In the genomic region with DNA sequence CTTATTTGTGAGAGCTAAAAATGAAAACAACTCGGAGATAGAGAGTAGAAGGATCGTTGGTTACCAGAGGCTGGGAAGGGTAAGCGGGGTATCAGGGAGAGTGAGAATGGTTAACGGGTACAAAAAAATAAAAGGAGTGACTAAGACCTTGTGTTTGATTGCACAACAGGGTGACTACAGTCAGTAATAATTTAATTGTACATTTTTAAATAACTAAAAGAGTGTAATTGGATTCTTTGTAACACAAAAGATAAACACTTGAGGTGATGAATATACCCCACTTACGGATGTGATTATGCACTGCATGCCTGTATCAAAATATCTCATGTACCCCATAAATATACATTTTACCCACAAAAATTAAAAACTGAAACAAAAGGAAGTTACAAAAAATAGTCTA, we compare ENCODE assay signal across 2 cellular contexts.
TF ChIP-seq lines count a peak whose summit lies in the region.

No MANE protein-coding gene starts in this region.

TF ChIP-seq in IMR-90, 13 proteins besides CTCF, POLR2A, EP300 and RAD21:
- TF ChIP-seq CEBPB (IDR thresholded peaks at IDR 0.05; ENCODE audit: low read depth, low read length): peak; percentile 87
- no peak for TF ChIP-seq NFE2L2 (IDR thresholded peaks at IDR 0.05; ENCODE audit: low read depth, low read length)

TF ChIP-seq in GM23338, 12 proteins besides CTCF, POLR2A, EP300 and RAD21:
- no peak for TF ChIP-seq NANOG (IDR thresholded peaks at IDR 0.05; ENCODE audit: borderline replicate concordance)
- TF ChIP-seq, protein P1, sequence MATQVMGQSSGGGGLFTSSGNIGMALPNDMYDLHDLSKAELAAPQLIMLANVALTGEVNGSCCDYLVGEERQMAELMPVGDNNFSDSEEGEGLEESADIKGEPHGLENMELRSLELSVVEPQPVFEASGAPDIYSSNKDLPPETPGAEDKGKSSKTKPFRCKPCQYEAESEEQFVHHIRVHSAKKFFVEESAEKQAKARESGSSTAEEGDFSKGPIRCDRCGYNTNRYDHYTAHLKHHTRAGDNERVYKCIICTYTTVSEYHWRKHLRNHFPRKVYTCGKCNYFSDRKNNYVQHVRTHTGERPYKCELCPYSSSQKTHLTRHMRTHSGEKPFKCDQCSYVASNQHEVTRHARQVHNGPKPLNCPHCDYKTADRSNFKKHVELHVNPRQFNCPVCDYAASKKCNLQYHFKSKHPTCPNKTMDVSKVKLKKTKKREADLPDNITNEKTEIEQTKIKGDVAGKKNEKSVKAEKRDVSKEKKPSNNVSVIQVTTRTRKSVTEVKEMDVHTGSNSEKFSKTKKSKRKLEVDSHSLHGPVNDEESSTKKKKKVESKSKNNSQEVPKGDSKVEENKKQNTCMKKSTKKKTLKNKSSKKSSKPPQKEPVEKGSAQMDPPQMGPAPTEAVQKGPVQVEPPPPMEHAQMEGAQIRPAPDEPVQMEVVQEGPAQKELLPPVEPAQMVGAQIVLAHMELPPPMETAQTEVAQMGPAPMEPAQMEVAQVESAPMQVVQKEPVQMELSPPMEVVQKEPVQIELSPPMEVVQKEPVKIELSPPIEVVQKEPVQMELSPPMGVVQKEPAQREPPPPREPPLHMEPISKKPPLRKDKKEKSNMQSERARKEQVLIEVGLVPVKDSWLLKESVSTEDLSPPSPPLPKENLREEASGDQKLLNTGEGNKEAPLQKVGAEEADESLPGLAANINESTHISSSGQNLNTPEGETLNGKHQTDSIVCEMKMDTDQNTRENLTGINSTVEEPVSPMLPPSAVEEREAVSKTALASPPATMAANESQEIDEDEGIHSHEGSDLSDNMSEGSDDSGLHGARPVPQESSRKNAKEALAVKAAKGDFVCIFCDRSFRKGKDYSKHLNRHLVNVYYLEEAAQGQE (IDR thresholded peaks at IDR 0.05; ENCODE audit: unreplicated experiment): no peak
- TF ChIP-seq POLR2AphosphoS5 (IDR thresholded peaks at IDR 0.05; ENCODE audit: low read depth): no peak
- TF ChIP-seq CREB1 (CRISPR knock-in tag; IDR thresholded peaks at IDR 0.05; ENCODE audit: low read depth): no peak
- TF ChIP-seq, protein P2, sequence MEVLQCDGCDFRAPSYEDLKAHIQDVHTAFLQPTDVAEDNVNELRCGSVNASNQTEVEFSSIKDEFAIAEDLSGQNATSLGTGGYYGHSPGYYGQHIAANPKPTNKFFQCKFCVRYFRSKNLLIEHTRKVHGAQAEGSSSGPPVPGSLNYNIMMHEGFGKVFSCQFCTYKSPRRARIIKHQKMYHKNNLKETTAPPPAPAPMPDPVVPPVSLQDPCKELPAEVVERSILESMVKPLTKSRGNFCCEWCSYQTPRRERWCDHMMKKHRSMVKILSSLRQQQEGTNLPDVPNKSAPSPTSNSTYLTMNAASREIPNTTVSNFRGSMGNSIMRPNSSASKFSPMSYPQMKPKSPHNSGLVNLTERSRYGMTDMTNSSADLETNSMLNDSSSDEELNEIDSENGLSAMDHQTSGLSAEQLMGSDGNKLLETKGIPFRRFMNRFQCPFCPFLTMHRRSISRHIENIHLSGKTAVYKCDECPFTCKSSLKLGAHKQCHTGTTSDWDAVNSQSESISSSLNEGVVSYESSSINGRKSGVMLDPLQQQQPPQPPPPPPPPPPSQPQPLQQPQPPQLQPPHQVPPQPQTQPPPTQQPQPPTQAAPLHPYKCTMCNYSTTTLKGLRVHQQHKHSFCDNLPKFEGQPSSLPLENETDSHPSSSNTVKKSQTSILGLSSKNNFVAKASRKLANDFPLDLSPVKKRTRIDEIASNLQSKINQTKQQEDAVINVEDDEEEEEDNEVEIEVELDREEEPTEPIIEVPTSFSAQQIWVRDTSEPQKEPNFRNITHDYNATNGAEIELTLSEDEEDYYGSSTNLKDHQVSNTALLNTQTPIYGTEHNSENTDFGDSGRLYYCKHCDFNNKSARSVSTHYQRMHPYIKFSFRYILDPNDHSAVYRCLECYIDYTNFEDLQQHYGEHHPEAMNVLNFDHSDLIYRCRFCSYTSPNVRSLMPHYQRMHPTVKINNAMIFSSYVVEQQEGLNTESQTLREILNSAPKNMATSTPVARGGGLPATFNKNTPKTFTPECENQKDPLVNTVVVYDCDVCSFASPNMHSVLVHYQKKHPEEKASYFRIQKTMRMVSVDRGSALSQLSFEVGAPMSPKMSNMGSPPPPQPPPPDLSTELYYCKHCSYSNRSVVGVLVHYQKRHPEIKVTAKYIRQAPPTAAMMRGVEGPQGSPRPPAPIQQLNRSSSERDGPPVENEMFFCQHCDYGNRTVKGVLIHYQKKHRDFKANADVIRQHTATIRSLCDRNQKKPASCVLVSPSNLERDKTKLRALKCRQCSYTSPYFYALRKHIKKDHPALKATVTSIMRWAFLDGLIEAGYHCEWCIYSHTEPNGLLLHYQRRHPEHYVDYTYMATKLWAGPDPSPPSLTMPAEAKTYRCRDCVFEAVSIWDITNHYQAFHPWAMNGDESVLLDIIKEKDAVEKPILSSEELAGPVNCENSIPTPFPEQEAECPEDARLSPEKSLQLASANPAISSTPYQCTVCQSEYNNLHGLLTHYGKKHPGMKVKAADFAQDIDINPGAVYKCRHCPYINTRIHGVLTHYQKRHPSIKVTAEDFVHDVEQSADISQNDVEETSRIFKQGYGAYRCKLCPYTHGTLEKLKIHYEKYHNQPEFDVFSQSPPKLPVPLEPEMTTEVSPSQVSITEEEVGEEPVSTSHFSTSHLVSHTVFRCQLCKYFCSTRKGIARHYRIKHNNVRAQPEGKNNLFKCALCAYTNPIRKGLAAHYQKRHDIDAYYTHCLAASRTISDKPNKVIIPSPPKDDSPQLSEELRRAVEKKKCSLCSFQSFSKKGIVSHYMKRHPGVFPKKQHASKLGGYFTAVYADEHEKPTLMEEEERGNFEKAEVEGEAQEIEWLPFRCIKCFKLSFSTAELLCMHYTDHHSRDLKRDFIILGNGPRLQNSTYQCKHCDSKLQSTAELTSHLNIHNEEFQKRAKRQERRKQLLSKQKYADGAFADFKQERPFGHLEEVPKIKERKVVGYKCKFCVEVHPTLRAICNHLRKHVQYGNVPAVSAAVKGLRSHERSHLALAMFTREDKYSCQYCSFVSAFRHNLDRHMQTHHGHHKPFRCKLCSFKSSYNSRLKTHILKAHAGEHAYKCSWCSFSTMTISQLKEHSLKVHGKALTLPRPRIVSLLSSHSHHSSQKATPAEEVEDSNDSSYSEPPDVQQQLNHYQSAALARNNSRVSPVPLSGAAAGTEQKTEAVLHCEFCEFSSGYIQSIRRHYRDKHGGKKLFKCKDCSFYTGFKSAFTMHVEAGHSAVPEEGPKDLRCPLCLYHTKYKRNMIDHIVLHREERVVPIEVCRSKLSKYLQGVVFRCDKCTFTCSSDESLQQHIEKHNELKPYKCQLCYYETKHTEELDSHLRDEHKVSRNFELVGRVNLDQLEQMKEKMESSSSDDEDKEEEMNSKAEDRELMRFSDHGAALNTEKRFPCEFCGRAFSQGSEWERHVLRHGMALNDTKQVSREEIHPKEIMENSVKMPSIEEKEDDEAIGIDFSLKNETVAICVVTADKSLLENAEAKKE (CRISPR knock-in tag; IDR thresholded peaks at IDR 0.05): no peak
- no peak for TF ChIP-seq ZNF114 (CRISPR knock-in tag; IDR thresholded peaks at IDR 0.05)
- TF ChIP-seq STAT1 (IDR thresholded peaks at IDR 0.05; ENCODE audit: unreplicated experiment): no peak
- TF ChIP-seq ZNF331 (CRISPR knock-in tag; IDR thresholded peaks at IDR 0.05; ENCODE audit: low read depth): no peak
- TF ChIP-seq JUNB (IDR thresholded peaks at IDR 0.05; ENCODE audit: unreplicated experiment): no peak
- no peak for TF ChIP-seq EZH2phosphoT487 (IDR thresholded peaks at IDR 0.05; ENCODE audit: unreplicated experiment)
- TF ChIP-seq, protein P3, sequence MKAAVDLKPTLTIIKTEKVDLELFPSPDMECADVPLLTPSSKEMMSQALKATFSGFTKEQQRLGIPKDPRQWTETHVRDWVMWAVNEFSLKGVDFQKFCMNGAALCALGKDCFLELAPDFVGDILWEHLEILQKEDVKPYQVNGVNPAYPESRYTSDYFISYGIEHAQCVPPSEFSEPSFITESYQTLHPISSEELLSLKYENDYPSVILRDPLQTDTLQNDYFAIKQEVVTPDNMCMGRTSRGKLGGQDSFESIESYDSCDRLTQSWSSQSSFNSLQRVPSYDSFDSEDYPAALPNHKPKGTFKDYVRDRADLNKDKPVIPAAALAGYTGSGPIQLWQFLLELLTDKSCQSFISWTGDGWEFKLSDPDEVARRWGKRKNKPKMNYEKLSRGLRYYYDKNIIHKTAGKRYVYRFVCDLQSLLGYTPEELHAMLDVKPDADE (IDR thresholded peaks at IDR 0.05): no peak
- TF ChIP-seq EZH2 (IDR thresholded peaks at IDR 0.05; ENCODE audit: low read depth, unreplicated experiment): no peak
